In the genomic region with DNA sequence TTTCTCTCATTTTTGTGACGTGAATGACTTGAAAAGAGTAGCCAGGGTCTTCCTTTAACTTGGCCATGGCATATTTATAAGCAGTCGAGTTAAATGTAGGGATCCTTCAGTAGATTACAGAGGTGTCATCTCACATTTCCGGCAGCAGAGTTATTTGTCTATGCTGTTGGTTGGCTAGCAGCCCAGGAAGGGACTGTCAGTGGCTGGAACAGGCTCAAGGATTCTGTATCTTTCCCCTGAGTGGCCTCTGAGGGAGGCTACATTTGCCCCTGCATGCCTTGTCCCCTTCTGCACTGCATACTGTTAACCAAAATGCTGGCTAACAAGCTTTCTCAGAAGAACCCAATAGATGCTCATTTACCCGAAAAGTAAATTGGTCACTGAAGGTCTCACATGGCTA, we compare ENCODE assay signal across 2 cellular contexts.
TF ChIP-seq lines count a peak whose summit lies in the region.

No MANE protein-coding gene starts in this region.

TF ChIP-seq in IMR-90, 13 proteins besides CTCF, POLR2A, EP300 and RAD21:
- TF ChIP-seq SMC3 (IDR thresholded peaks at IDR 0.05; ENCODE audit: low read depth, low read length), result no peak
- no peak for TF ChIP-seq BHLHE40 (IDR thresholded peaks at IDR 0.05; ENCODE audit: low read depth, low read length)
- no peak for TF ChIP-seq FOS (IDR thresholded peaks at IDR 0.05; ENCODE audit: low read depth, low read length)
- TF ChIP-seq, protein P1, sequence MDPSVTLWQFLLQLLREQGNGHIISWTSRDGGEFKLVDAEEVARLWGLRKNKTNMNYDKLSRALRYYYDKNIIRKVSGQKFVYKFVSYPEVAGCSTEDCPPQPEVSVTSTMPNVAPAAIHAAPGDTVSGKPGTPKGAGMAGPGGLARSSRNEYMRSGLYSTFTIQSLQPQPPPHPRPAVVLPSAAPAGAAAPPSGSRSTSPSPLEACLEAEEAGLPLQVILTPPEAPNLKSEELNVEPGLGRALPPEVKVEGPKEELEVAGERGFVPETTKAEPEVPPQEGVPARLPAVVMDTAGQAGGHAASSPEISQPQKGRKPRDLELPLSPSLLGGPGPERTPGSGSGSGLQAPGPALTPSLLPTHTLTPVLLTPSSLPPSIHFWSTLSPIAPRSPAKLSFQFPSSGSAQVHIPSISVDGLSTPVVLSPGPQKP (IDR thresholded peaks at IDR 0.05; ENCODE audit: borderline replicate concordance, low read depth, low read length), result no peak
- TF ChIP-seq MAFK (IDR thresholded peaks at IDR 0.05; ENCODE audit: low read depth, low read length), result no peak
- no peak for TF ChIP-seq CHD1 (IDR thresholded peaks at IDR 0.05; ENCODE audit: low read depth, low read length)
- TF ChIP-seq MXI1 (IDR thresholded peaks at IDR 0.05; ENCODE audit: borderline replicate concordance, low read depth, low read length), result no peak
- no peak for TF ChIP-seq RCOR1 (IDR thresholded peaks at IDR 0.05; ENCODE audit: insufficient replicate concordance, low read length)
- TF ChIP-seq NFE2L2 (IDR thresholded peaks at IDR 0.05; ENCODE audit: low read depth, low read length), result no peak
- TF ChIP-seq RFX5 (IDR thresholded peaks at IDR 0.05; ENCODE audit: low read depth, low read length), result no peak

TF ChIP-seq in K562, 482 proteins besides CTCF, POLR2A, EP300 and RAD21:
- TF ChIP-seq SRSF7 (optimal IDR thresholded peaks at IDR 0.05; ENCODE audit: low read depth, low read length), result no peak
- no peak for TF ChIP-seq ZNF282 (CRISPR knock-in tag; IDR thresholded peaks at IDR 0.05)
- TF ChIP-seq BRD4 (IDR thresholded peaks at IDR 0.05), result no peak
- peak; percentile 34 for TF ChIP-seq MEIS2 (IDR thresholded peaks at IDR 0.05; ENCODE audit: partially characterized antibody)
- TF ChIP-seq RFX7 (CRISPR knock-in tag; IDR thresholded peaks at IDR 0.05), result no peak
- no peak for TF ChIP-seq XRCC4 (IDR thresholded peaks at IDR 0.05; ENCODE audit: extremely low read depth, insufficient read depth, insufficient read length)
- TF ChIP-seq BRF1 (IDR thresholded peaks at IDR 0.05; ENCODE audit: borderline replicate concordance, extremely low read depth, insufficient read length), result no peak
- TF ChIP-seq ZNF274 (IDR thresholded peaks at IDR 0.05; ENCODE audit: borderline replicate concordance, low read depth, low read length), result no peak
- TF ChIP-seq, protein P2, sequence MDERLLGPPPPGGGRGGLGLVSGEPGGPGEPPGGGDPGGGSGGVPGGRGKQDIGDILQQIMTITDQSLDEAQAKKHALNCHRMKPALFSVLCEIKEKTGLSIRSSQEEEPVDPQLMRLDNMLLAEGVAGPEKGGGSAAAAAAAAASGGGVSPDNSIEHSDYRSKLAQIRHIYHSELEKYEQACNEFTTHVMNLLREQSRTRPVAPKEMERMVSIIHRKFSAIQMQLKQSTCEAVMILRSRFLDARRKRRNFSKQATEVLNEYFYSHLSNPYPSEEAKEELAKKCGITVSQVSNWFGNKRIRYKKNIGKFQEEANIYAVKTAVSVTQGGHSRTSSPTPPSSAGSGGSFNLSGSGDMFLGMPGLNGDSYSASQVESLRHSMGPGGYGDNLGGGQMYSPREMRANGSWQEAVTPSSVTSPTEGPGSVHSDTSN (CRISPR knock-in tag; IDR thresholded peaks at IDR 0.05; ENCODE audit: low read depth), result no peak
- TF ChIP-seq, protein P2 (tag; conservative IDR thresholded peaks at IDR 0.05; ENCODE audit: low read depth), result peak; percentile 49; the same call in 1 of the 2 replicates
- 0 out of 2 replicates have a peak, but pooled peaks have one; percentile 11 for TF ChIP-seq NFIC (IDR thresholded peaks at IDR 0.05)
- TF ChIP-seq, protein P3, sequence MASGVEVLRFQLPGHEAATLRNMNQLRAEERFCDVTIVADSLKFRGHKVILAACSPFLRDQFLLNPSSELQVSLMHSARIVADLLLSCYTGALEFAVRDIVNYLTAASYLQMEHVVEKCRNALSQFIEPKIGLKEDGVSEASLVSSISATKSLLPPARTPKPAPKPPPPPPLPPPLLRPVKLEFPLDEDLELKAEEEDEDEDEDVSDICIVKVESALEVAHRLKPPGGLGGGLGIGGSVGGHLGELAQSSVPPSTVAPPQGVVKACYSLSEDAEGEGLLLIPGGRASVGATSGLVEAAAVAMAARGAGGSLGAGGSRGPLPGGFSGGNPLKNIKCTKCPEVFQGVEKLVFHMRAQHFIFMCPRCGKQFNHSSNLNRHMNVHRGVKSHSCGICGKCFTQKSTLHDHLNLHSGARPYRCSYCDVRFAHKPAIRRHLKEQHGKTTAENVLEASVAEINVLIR (CRISPR knock-in tag; IDR thresholded peaks at IDR 0.05), result no peak
- TF ChIP-seq, protein P4, sequence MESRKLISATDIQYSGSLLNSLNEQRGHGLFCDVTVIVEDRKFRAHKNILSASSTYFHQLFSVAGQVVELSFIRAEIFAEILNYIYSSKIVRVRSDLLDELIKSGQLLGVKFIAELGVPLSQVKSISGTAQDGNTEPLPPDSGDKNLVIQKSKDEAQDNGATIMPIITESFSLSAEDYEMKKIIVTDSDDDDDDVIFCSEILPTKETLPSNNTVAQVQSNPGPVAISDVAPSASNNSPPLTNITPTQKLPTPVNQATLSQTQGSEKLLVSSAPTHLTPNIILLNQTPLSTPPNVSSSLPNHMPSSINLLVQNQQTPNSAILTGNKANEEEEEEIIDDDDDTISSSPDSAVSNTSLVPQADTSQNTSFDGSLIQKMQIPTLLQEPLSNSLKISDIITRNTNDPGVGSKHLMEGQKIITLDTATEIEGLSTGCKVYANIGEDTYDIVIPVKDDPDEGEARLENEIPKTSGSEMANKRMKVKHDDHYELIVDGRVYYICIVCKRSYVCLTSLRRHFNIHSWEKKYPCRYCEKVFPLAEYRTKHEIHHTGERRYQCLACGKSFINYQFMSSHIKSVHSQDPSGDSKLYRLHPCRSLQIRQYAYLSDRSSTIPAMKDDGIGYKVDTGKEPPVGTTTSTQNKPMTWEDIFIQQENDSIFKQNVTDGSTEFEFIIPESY (CRISPR knock-in tag; IDR thresholded peaks at IDR 0.05), result no peak
- TF ChIP-seq POLR3G (IDR thresholded peaks at IDR 0.05; ENCODE audit: extremely low read depth, insufficient read length, insufficient replicate concordance), result no peak
- no peak for TF ChIP-seq XRCC5 (IDR thresholded peaks at IDR 0.05; ENCODE audit: low read depth, low read length)
- TF ChIP-seq ARNT (IDR thresholded peaks at IDR 0.05), result no peak
- TF ChIP-seq, protein P5, sequence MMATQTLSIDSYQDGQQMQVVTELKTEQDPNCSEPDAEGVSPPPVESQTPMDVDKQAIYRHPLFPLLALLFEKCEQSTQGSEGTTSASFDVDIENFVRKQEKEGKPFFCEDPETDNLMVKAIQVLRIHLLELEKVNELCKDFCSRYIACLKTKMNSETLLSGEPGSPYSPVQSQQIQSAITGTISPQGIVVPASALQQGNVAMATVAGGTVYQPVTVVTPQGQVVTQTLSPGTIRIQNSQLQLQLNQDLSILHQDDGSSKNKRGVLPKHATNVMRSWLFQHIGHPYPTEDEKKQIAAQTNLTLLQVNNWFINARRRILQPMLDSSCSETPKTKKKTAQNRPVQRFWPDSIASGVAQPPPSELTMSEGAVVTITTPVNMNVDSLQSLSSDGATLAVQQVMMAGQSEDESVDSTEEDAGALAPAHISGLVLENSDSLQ (IDR thresholded peaks at IDR 0.05), result 0 out of 2 replicates have a peak, but pooled peaks have one; percentile 11
- no peak for TF ChIP-seq PTTG1 (tag; IDR thresholded peaks at IDR 0.05; ENCODE audit: low read depth)
